10 cellular contexts compared by ENCODE assay signal in the genomic region with DNA sequence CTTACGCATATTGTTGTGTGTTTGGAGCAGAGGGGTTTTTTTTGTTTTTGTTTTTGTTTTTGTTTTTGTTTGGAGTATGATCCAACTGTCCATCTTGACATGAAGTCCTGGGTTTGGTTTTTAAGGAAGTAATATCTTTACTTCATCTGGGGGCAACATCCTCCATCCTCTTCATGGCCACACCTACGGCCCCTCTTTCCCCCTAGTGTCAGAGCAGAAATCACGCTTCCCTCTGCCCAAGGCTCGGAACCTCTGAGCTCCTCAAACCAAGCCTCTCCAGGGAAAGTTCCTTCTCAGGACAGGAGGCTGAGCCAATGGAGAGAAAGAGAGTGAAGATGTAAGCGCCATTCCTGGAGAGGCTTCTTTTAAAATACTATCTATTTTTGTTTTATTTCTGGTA. TPM values are rescaled to one million over a fixed set of nuclear protein-coding genes. Genes with fewer than 3 reads are reported as not detected.
"Had no signal": no experiment of that assay in that cellular context is flagged by ENCODE, and none has a peak within 500 bp of the region (broad histone marks: within the 10 kb centered on the region; RNA-seq: fewer than 3 reads in every experiment).

No MANE protein-coding gene starts in this region.

- H3K36me3 ChIP-seq: HAP-1 had no signal

- H3K9ac ChIP-seq: KMS-11 had no signal

- H3K27ac Mint-ChIP-seq: HFFc6, IgD-negative memory B cell had no signal

- H3K9me3 ChIP-seq: HAP-1 had no signal

- H3K4me2 ChIP-seq: KMS-11 had no signal

- ATAC-seq: HCT116, HepG2 had no signal

- H3K4me3 Mint-ChIP-seq: HFFc6, IgD-negative memory B cell had no signal

- H3K4me1 ChIP-seq: HAP-1 had no signal

- DNase-seq: GOT3, HFFc6, KBM-7 had no signal

- H3K4me3 ChIP-seq: HAP-1 had no signal

- H3K27ac ChIP-seq: HL-60, KMS-11 had no signal

- H3K9me3 Mint-ChIP-seq: HFFc6 had no signal

- H3K36me3 Mint-ChIP-seq: IgD-negative memory B cell had no signal

RNA-seq across cellular contexts. Expression of a gene that starts 58.6 kb away (rescaled TPM):
- total RNA-seq: HFFc6, HT1080 had no signal
- polyA plus RNA-seq: HepG2, IgD-negative memory B cell had no signal
